In genomic region chr12:101044512-101045074, GRCh38 we compare ENCODE assay signal across 2 cellular contexts.
TF ChIP-seq lines count a peak whose summit lies in the region.

No MANE protein-coding gene starts in this region.

TF ChIP-seq in SK-N-SH treated with all-trans-retinoic acid at 6 μM for 48 hours, 23 proteins besides CTCF, POLR2A, EP300 and RAD21 (continued from another document):
- no peak for TF ChIP-seq TSHZ2 (CRISPR knock-in tag; IDR thresholded peaks at IDR 0.05)
- TF ChIP-seq ZNF565 (CRISPR knock-in tag; conservative IDR thresholded peaks at IDR 0.05; ENCODE audit: low read depth), result no peak
- no peak for TF ChIP-seq PATZ1 (CRISPR knock-in tag; IDR thresholded peaks at IDR 0.05; ENCODE audit: borderline replicate concordance)

TF ChIP-seq in HepG2, 621 proteins besides CTCF, POLR2A, EP300 and RAD21 (continued from another document):
- TF ChIP-seq ZNF691 (CRISPR knock-in tag; IDR thresholded peaks at IDR 0.05; ENCODE audit: borderline replicate concordance, low read depth), result no peak
- no peak for TF ChIP-seq GABPB1 (CRISPR knock-in tag; IDR thresholded peaks at IDR 0.05)
- TF ChIP-seq ZNF3 (CRISPR knock-in tag; IDR thresholded peaks at IDR 0.05), result no peak
- TF ChIP-seq BRF2 (CRISPR knock-in tag; IDR thresholded peaks at IDR 0.05), result no peak
- TF ChIP-seq ZNF784 (CRISPR knock-in tag; IDR thresholded peaks at IDR 0.05; ENCODE audit: borderline replicate concordance), result no peak
- no peak for TF ChIP-seq PHF21A (CRISPR knock-in tag; IDR thresholded peaks at IDR 0.05)
- no peak for TF ChIP-seq RBAK (CRISPR knock-in tag; IDR thresholded peaks at IDR 0.05)
- no peak for TF ChIP-seq ZNF773 (CRISPR knock-in tag; IDR thresholded peaks at IDR 0.05; ENCODE audit: borderline replicate concordance)
- TF ChIP-seq SOX13 (IDR thresholded peaks at IDR 0.05), result no peak
- TF ChIP-seq SOX13 (CRISPR knock-in tag; conservative IDR thresholded peaks at IDR 0.05 in 1 of 2, IDR thresholded peaks at IDR 0.05 in 1 of 2), result no peak
TF ChIP-seq in HepG2: peak in this region for 0.
